Comparison of ENCODE assay signal across 19 cellular contexts in the genomic region with DNA sequence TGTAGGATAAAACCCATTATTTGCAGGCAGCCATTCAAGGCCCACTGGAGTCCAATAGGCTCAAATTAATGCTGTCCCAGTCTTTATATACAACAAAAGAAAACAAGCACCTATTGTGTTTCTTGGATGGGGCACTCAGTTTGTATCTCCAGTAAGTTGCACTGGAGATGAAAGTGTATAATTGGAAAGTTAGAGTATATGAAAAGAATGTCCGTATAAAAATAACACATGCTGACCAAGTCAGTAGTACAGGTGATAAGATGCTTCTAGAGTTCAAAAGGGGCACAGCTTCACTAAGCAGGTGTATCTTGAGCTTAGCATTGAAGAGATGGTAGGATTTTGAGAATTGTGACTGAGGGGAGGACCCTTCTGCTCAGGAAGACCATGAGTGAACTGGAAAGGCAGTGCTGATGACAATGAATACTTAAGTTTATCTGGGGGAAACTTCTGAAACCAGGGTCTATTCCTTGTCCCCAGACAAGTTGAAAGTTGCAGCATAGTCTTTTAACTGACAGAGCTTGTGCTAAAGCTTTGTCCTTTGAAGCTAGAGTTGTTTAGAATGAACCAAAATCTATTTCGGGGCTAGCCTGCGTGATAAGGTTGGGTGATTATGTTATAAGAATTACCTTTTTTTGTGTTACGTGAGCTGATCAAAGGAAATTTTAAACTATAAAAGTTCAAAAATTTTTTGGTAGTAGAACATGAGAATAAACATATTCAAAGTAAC. TPM values are rescaled to one million over a fixed set of nuclear protein-coding genes. Genes with fewer than 3 reads are reported as not detected.
A peak's percentile ranks its signal among the peaks of the same experiment; 100 is the strongest.
DNase-seq lines count a peak whose midpoint lies in the region; ATAC-seq and TF ChIP-seq lines count a peak whose summit lies in the region.
"Had no signal": no experiment of that assay in that cellular context is flagged by ENCODE, and none has a peak within 500 bp of the region (broad histone marks: within the 10 kb centered on the region; RNA-seq: fewer than 3 reads in every experiment).

No MANE protein-coding gene starts in this region.

- peak overlapping the region; percentile 51 for H3K27ac Mint-ChIP-seq in memory B cell

- CTCF ChIA-PET in OCI-LY7 (lab: Charles Lee; ENCODE audit: unreplicated experiment): no interaction called here

- intact Hi-C loops in heart left ventricle (cut with DNase I): loop anchor here in 1 of 10 donors (5.0 kb wide), 1 partner anchor 45 kb away; no protein-coding TSS in a partner anchor
- intact Hi-C loops in right cardiac atrium (cut with DNase I): no loop called here
- intact Hi-C loops in OCI-LY7 (cut with micrococcal nuclease; ENCODE audit: unreplicated experiment): no loop called here
- intact Hi-C loops in colonic mucosa (cut with DNase I): no loop called here

- H3K36me3 ChIP-seq in heart left ventricle (no peaks in the 10 kb centered on the region), OCI-LY7 (ENCODE audit: insufficient read depth, low read length) (no peaks in the 10 kb centered on the region), colonic mucosa (no peaks in the 10 kb centered on the region)
- H3K36me3 ChIP-seq: BE2C had no signal

- H3K4me3 Mint-ChIP-seq in memory B cell: no peak overlapping the region

- TF ChIP-seq CTCF in heart left ventricle (IDR thresholded peaks at IDR 0.05): no peak
- no peak for TF ChIP-seq CTCF in OCI-LY7 (conservative IDR thresholded peaks at IDR 0.05; ENCODE audit: low read length)
- no peak for TF ChIP-seq CTCF in colonic mucosa (IDR thresholded peaks at IDR 0.05)

- peaks cover 42% of the 10 kb centered on the region for H3K4me1 Mint-ChIP-seq in memory B cell

- H3K4me3 ChIP-seq in heart left ventricle (no peak overlapping the region), right cardiac atrium (ENCODE audit: low read length) (no peak overlapping the region), OCI-LY7 (ENCODE audit: low read depth, low read length, poor library complexity, severe bottlenecking) (no peak overlapping the region), colonic mucosa (no peak overlapping the region)
- H3K4me3 ChIP-seq: GM12878, SJCRH30 had no signal

- H4K20me1 ChIP-seq in OCI-LY7 (ENCODE audit: insufficient read depth, low read length): 0 out of 2 replicates have a peak, but pooled peaks cover 4% of the 10 kb centered on the region

- H3K4me1 ChIP-seq in heart left ventricle: peaks cover 0 to 68% (median 22%) of the 10 kb centered on the region in 12 donors
- H3K4me1 ChIP-seq in right cardiac atrium (ENCODE audit: control insufficient read depth, insufficient read depth, low read length): peaks cover 2% of the 10 kb centered on the region
- peaks cover 23% of the 10 kb centered on the region for H3K4me1 ChIP-seq in OCI-LY7 (ENCODE audit: insufficient read depth, low read length, poor library complexity, severe bottlenecking)
- H3K4me1 ChIP-seq in colonic mucosa: no peaks in the 10 kb centered on the region

- H3K9me3 ChIP-seq in heart left ventricle: no peaks in the 10 kb centered on the region
- no peaks in the 10 kb centered on the region for H3K9me3 ChIP-seq in right cardiac atrium (ENCODE audit: control insufficient read depth, low read length)
- no peaks in the 10 kb centered on the region for H3K9me3 ChIP-seq in OCI-LY7 (ENCODE audit: low read length)
- no peaks in the 10 kb centered on the region for H3K9me3 ChIP-seq in colonic mucosa

- H3K4me2 ChIP-seq in OCI-LY7 (ENCODE audit: low read length): peak overlapping the region; percentile 6; the same call in 1 of the 2 replicates

- no peak overlapping the region for H2AFZ ChIP-seq in OCI-LY7 (ENCODE audit: low read length)

- H3K9me2 ChIP-seq in OCI-LY7 (ENCODE audit: insufficient read depth, low read length): no peaks in the 10 kb centered on the region

- peak overlapping the region in 11 of 12 donors; percentile 43 to 87 (median 74) for H3K27ac ChIP-seq in heart left ventricle
- H3K27ac ChIP-seq in right cardiac atrium (ENCODE audit: low read length): no peak overlapping the region
- H3K27ac ChIP-seq in OCI-LY7 (ENCODE audit: low read depth, low read length, poor library complexity, severe bottlenecking): no peak overlapping the region
- H3K27ac ChIP-seq in colonic mucosa: no peak overlapping the region
- H3K27ac ChIP-seq: SJCRH30 had no signal

- no peak for TF ChIP-seq POLR2A in heart left ventricle (IDR thresholded peaks at IDR 0.05)

- peaks cover 31% of the 10 kb centered on the region; the same call in 1 of the 2 replicates for H3K79me2 ChIP-seq in OCI-LY7 (ENCODE audit: insufficient read depth, low read depth, low read length)

- H3K9ac ChIP-seq in colonic mucosa (ENCODE audit: low read depth in 2 of 2, low read length in 2 of 2): no peak overlapping the region

- H3K27me3 ChIP-seq in heart left ventricle (no peaks in the 10 kb centered on the region), right cardiac atrium (ENCODE audit: control insufficient read depth, insufficient read depth) (no peaks in the 10 kb centered on the region), colonic mucosa (no peaks in the 10 kb centered on the region)
- H3K27me3 ChIP-seq: BE2C, SJCRH30 had no signal

- ATAC-seq in heart left ventricle (peak; percentile 66 to 84 (median 75)), right cardiac atrium (no peak), memory B cell (ENCODE audit: low read depth) (no peak)
- ATAC-seq: GM12878 had no signal

- no TSS peak for BruUV-seq in OCI-LY7 (replicated peaks; lab: Mats Ljungman, UMichigan)

- peaks cover 17% of the 10 kb centered on the region for H3K36me3 Mint-ChIP-seq in memory B cell

- POLR2A ChIA-PET in OCI-LY7 (lab: Charles Lee): interaction anchor here (1.0 kb wide), 1 partner anchor 26 kb away, joined by 3 read pairs; no protein-coding TSS in a partner anchor

- peaks cover 3% of the 10 kb centered on the region for H3K9me3 Mint-ChIP-seq in memory B cell

- H3K27me3 Mint-ChIP-seq in memory B cell: no peaks in the 10 kb centered on the region

- DNase-seq in heart left ventricle (no peak), right cardiac atrium (no peak), OCI-LY7 (ENCODE audit: low spot score) (no peak), memory B cell (ENCODE audit: low spot score in 2 of 2) (no peak), Ammon's horn (ENCODE audit: low spot score) (no peak), colonic mucosa (no peak), kidney glomerular epithelial cell (lab: John Stamatoyannopoulos, UW) (no peak)
- DNase-seq: BE2C, DND-41, GDM1, GOT3, MV-4-11, NCI-H1417 treated with DMSO at 0.1 percent for 48 hours, NCI-H1930, NCI-H69, OCI-M1, RPMI8226, SJCRH30 had no signal

- WGBS in heart left ventricle, 4 donors: 56 to 68% (median 64%) methylated on average over 4 of the region's 4 CpGs
- 84% methylated on average over 4 of the region's 4 CpGs for WGBS in right cardiac atrium

RNA-seq across cellular contexts. Expression of a gene that starts 15.2 kb away (rescaled TPM):
- 10 to 100 TPM; 32.6 to 70.2 (median 46.9) TPM for total RNA-seq in heart left ventricle
- 10 to 100 TPM in 1 of 2 donors, 1 to 10 TPM in 1; 9.8 to 22.9 TPM for polyA plus RNA-seq in heart left ventricle
- 10 to 100 TPM; 15.8 to 18.7 (median 16.5) TPM for total RNA-seq in right cardiac atrium
- polyA plus RNA-seq in right cardiac atrium: 5.1 TPM
- 9.2 and 11.5 TPM in 2 replicates for total RNA-seq in OCI-LY7 (2014; rRNA removed; shearing (Covaris generic))
- 18.0 and 19.6 TPM in 2 replicates for total RNA-seq in OCI-LY7 (2022)
- 10 to 100 TPM; 20.0 to 25.5 TPM for total RNA-seq in colonic mucosa

Comparison
In these comparisons a context has a peak if more than half of its experiments do, and no peak if none do; other contexts are left out.
1. ATAC-seq: peak in heart left ventricle (4 of 4); none in right cardiac atrium (0 of 2) and memory B cell (single experiment).
2. H3K27ac ChIP-seq: peak in heart left ventricle (11 of 12); none in right cardiac atrium (single experiment), OCI-LY7 (single experiment) and colonic mucosa (single experiment).